ENCODE assay signal across 14 cellular contexts in genomic region chr3:37864904-37865303, GRCh38. TPM values are rescaled to one million over a fixed set of nuclear protein-coding genes. Genes with fewer than 3 reads are reported as not detected.
DNase-seq lines count a peak whose midpoint lies in the region; TF ChIP-seq lines count a peak whose summit lies in the region.
"Had no signal": no experiment of that assay in that cellular context is flagged by ENCODE, and none has a peak within 500 bp of the region (broad histone marks: within the 10 kb centered on the region; RNA-seq: fewer than 3 reads in every experiment).

No MANE protein-coding gene starts in this region.

- H3K4me1 Mint-ChIP-seq in nephron, result peaks cover 31% of the 10 kb centered on the region

- no peak overlapping the region for H3K4me3 ChIP-seq in GM12865 (ENCODE audit: low read depth, low read length)
- no peak overlapping the region for H3K4me3 ChIP-seq in SJCRH30
- H3K4me3 ChIP-seq: cardiac muscle cell had no signal

- H3K9me3 Mint-ChIP-seq in nephron, result peaks cover 18% of the 10 kb centered on the region
- H3K9me3 Mint-ChIP-seq: stimulated activated naive CD8-positive, alpha-beta T cell treated with anti-CD3 and anti-CD28 coated beads, Interleukin-15, Interleukin-2, amounts not matched to agents 100 ng/mL and 50 ng/mL, for 24 hours had no signal

- H3K27ac ChIP-seq in SJCRH30, result no peak overlapping the region
- H3K27ac ChIP-seq: cardiac muscle cell had no signal

- peak overlapping the region in 2 of 3 experiments; percentile 49 to 71 for H3K27ac Mint-ChIP-seq in nephron
- H3K27ac Mint-ChIP-seq: activated naive CD4-positive, alpha-beta T cell treated with anti-CD3 and anti-CD28 coated beads, Interleukin-2, amount 50 U/mL, for 24 hours; stimulated activated naive CD8-positive, alpha-beta T cell treated with anti-CD3 and anti-CD28 coated beads, Interleukin-15, Interleukin-2, amounts not matched to agents 100 ng/mL and 50 ng/mL, for 24 hours had no signal

- no peak for TF ChIP-seq CTCF in GM12865 (IDR thresholded peaks at IDR 0.05; ENCODE audit: insufficient read depth, low read depth, low read length, missing control alignments)
- no peak for TF ChIP-seq CTCF in nephron (IDR thresholded peaks at IDR 0.05; ENCODE audit: unreplicated experiment in 3 of 3)

- no peaks in the 10 kb centered on the region for H3K36me3 ChIP-seq in SJCRH30
- H3K36me3 ChIP-seq: cardiac muscle cell had no signal

- no peaks in the 10 kb centered on the region for H3K9me3 ChIP-seq in SJCRH30 (replicated peaks)

- H3K27me3 Mint-ChIP-seq in nephron (ENCODE audit: low read depth), result no peaks in the 10 kb centered on the region

- H3K27me3 ChIP-seq in SJCRH30, result no peaks in the 10 kb centered on the region
- H3K27me3 ChIP-seq: cardiac muscle cell had no signal

- H3K4me3 Mint-ChIP-seq in nephron, result peak overlapping the region; percentile 20 to 42 (median 35)
- H3K4me3 Mint-ChIP-seq: activated naive CD4-positive, alpha-beta T cell treated with anti-CD3 and anti-CD28 coated beads, Interleukin-2, amount 50 U/mL, for 24 hours; stimulated activated naive CD8-positive, alpha-beta T cell treated with anti-CD3 and anti-CD28 coated beads, Interleukin-15, Interleukin-2, amounts not matched to agents 100 ng/mL and 50 ng/mL, for 24 hours had no signal

- peaks cover 26% of the 10 kb centered on the region for H3K36me3 Mint-ChIP-seq in nephron (ENCODE audit: low read depth)
- H3K36me3 Mint-ChIP-seq: activated naive CD4-positive, alpha-beta T cell treated with anti-CD3 and anti-CD28 coated beads, Interleukin-2, amount 50 U/mL, for 24 hours had no signal

- no peaks in the 10 kb centered on the region for H3K4me1 ChIP-seq in SJCRH30

- peak; percentile 15 for DNase-seq in activated CD4-positive, alpha-beta T cell treated with anti-CD3 and anti-CD28 coated beads for 48 hours
- no peak for DNase-seq in activated CD4-positive, alpha-beta T cell treated with anti-CD3 and anti-CD28 coated beads, Interleukin-2, amount 50 U/mL, for 1 hour
- DNase-seq in GM12865 (ENCODE audit: low read depth), result peak; percentile 28
- peak; percentile 65 for DNase-seq in RKO (ENCODE audit: low spot score)
- no peak for DNase-seq in central memory CD4-positive, alpha-beta T cell
- no peak for DNase-seq in SJCRH30
- DNase-seq in foreskin melanocyte, result no peak
- DNase-seq: activated CD8-positive, alpha-beta memory T cell treated with anti-CD3 and anti-CD28 coated beads, Interleukin-2, amount 50 U/mL, for 4 hours; KG1; NCI-H1694 had no signal

RNA-seq across cellular contexts. Expression of gene CTDSPL, which starts 3.2 kb away (rescaled TPM):
- total RNA-seq in SJCRH30 (2014; rRNA removed; shearing (Covaris generic)), result 6.7 and 7.7 TPM in 2 replicates

Comparison
In these comparisons a context has a peak if more than half of its experiments do, and no peak if none do; other contexts are left out.
1. DNase-seq: peak in activated CD4-positive, alpha-beta T cell treated with anti-CD3 and anti-CD28 coated beads for 48 hours (single experiment), GM12865 (single experiment) and RKO (single experiment); none in activated CD4-positive, alpha-beta T cell treated with anti-CD3 and anti-CD28 coated beads, Interleukin-2, amount 50 U/mL, for 1 hour (single experiment), central memory CD4-positive, alpha-beta T cell (single experiment), SJCRH30 (0 of 2) and foreskin melanocyte (single experiment).